1 cellular context compared by ENCODE assay signal in the genomic region with DNA sequence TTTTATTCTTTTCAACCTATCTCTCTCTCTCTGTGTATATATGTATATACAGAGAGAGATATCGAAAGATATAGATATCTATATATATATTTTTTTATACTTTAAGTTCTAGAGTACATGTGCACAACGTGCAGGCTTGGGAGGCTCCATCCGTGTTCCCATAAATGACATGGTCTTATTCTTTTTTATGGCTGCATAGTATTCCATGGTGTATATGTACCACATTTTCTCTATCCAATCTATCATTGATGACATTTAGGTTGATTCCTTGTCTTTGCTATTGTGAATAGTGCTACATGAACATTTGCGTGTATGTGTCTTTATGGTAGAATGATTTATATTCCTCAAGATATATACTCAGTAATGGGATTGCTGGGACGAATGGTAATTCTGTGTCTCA.
TF ChIP-seq lines count a peak whose summit lies in the region.

No MANE protein-coding gene starts in this region.

TF ChIP-seq in SK-N-SH, 30 proteins besides CTCF, POLR2A, EP300 and RAD21 (continued from another document):
- TF ChIP-seq, protein P1, sequence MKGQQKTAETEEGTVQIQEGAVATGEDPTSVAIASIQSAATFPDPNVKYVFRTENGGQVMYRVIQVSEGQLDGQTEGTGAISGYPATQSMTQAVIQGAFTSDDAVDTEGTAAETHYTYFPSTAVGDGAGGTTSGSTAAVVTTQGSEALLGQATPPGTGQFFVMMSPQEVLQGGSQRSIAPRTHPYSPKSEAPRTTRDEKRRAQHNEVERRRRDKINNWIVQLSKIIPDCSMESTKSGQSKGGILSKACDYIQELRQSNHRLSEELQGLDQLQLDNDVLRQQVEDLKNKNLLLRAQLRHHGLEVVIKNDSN (IDR thresholded peaks at IDR 0.05; ENCODE audit: borderline replicate concordance, low read depth) = no peak
- TF ChIP-seq GABPA (IDR thresholded peaks at IDR 0.05; ENCODE audit: low read depth) (no peak), POLR2AphosphoS5 (IDR thresholded peaks at IDR 0.05; ENCODE audit: low read depth, low read length) (no peak), YY1 (IDR thresholded peaks at IDR 0.05; ENCODE audit: low read depth) (no peak), RXRA (IDR thresholded peaks at IDR 0.05; ENCODE audit: borderline replicate concordance, low read depth) (no peak), RFX5 (IDR thresholded peaks at IDR 0.05; ENCODE audit: low read length) (no peak), MXI1 (IDR thresholded peaks at IDR 0.05; ENCODE audit: low read depth, low read length) (no peak)
